Comparison of ENCODE assay signal across 1 cellular context in genomic region chr2:66430195-66430905, GRCh38.
TF ChIP-seq lines count a peak whose summit lies in the region.

No MANE protein-coding gene starts in this region.

TF ChIP-seq in IMR-90, 13 proteins besides CTCF, POLR2A, EP300 and RAD21:
- TF ChIP-seq FOS (IDR thresholded peaks at IDR 0.05; ENCODE audit: low read depth, low read length), result no peak
- TF ChIP-seq USF2 (IDR thresholded peaks at IDR 0.05; ENCODE audit: low read depth, low read length), result no peak
- no peak for TF ChIP-seq MAZ (IDR thresholded peaks at IDR 0.05; ENCODE audit: borderline replicate concordance, low read depth, low read length)
- no peak for TF ChIP-seq MAFK (IDR thresholded peaks at IDR 0.05; ENCODE audit: low read depth, low read length)
- no peak for TF ChIP-seq ELK1 (IDR thresholded peaks at IDR 0.05; ENCODE audit: borderline replicate concordance, low read depth, low read length)
